ENCODE assay signal across 8 cellular contexts in the genomic region with DNA sequence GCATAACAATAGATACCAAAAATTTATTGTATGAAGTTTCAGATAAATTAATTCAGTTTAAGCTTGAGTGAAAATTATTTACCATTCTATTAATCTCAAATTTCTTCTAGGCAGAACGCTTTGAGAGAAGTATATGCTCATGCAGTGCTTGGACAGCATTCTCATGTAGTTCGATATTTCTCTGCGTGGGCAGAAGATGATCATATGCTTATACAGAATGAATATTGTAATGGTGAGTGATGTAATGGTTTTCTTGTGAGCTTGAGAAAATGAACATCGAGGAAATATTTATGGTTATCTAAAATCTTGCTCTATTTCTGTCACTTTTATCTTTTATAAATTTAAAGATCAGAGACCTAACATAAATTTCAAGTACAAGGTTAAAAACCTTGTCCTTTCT. TPM values are rescaled to one million over a fixed set of nuclear protein-coding genes. Genes with fewer than 3 reads are reported as not detected.
DNase-seq lines count a peak whose midpoint lies in the region; ATAC-seq and TF ChIP-seq lines count a peak whose summit lies in the region.

No MANE protein-coding gene starts in this region.

- peak overlapping the region; percentile 94 for H3K4me3 Mint-ChIP-seq in activated CD4-positive, alpha-beta T cell treated with anti-CD3 and anti-CD28 coated beads for 36 hours
- H3K4me3 Mint-ChIP-seq in activated CD4-positive, alpha-beta memory T cell treated with anti-CD3 and anti-CD28 coated beads, Interleukin-2, amount 10 ng/mL, durations not matched to agents 7 days and 5 days, result peak overlapping the region; percentile 98

- no peak for TF ChIP-seq EP300 in stomach (IDR thresholded peaks at IDR 0.05)

- intact Hi-C loops in activated CD4-positive, alpha-beta T cell treated with anti-CD3 and anti-CD28 coated beads for 36 hours (cut with DNase I, micrococcal nuclease), result no loop called here
- intact Hi-C loops in stomach (cut with DNase I; ENCODE audit: low total_unique reads), result no loop called here

- peaks cover 3% of the 10 kb centered on the region for H3K27me3 Mint-ChIP-seq in activated CD4-positive, alpha-beta T cell treated with anti-CD3 and anti-CD28 coated beads for 36 hours
- no peaks in the 10 kb centered on the region for H3K27me3 Mint-ChIP-seq in activated CD4-positive, alpha-beta memory T cell treated with anti-CD3 and anti-CD28 coated beads, Interleukin-2, amount 10 ng/mL, durations not matched to agents 7 days and 5 days

- peaks cover 66% of the 10 kb centered on the region for H3K36me3 Mint-ChIP-seq in activated CD4-positive, alpha-beta T cell treated with anti-CD3 and anti-CD28 coated beads for 36 hours (ENCODE audit: low read depth)
- H3K36me3 Mint-ChIP-seq in activated CD4-positive, alpha-beta memory T cell treated with anti-CD3 and anti-CD28 coated beads, Interleukin-2, amount 10 ng/mL, durations not matched to agents 7 days and 5 days (ENCODE audit: low read depth), result peaks cover 66% of the 10 kb centered on the region

- H3K4me1 ChIP-seq in foreskin keratinocyte (peaks cover 23% of the 10 kb centered on the region), stomach (peaks cover 0 to 55% (median 28%) of the 10 kb centered on the region in 4 donors)

- peaks cover 31% of the 10 kb centered on the region for H3K4me1 Mint-ChIP-seq in activated CD4-positive, alpha-beta T cell treated with anti-CD3 and anti-CD28 coated beads for 36 hours
- H3K4me1 Mint-ChIP-seq in activated CD4-positive, alpha-beta memory T cell treated with anti-CD3 and anti-CD28 coated beads, Interleukin-2, amount 10 ng/mL, durations not matched to agents 7 days and 5 days, result peaks cover 48% of the 10 kb centered on the region

- H3K27ac ChIP-seq in foreskin keratinocyte (peak overlapping the region; percentile 96), stomach (peak overlapping the region in 4 of 5 donors; percentile 57 to 98 (median 96))

- no peak for ATAC-seq in activated CD4-positive, alpha-beta T cell treated with anti-CD3 and anti-CD28 coated beads for 36 hours
- ATAC-seq in foreskin keratinocyte (no peak), GM18873 (IDR thresholded peaks at IDR 0.05; ENCODE audit: low FRiP score, unreplicated experiment) (no peak), HG03159 (IDR thresholded peaks at IDR 0.05; ENCODE audit: unreplicated experiment) (no peak)

- H3K9me3 Mint-ChIP-seq in activated CD4-positive, alpha-beta T cell treated with anti-CD3 and anti-CD28 coated beads for 36 hours (ENCODE audit: low read depth), result no peaks in the 10 kb centered on the region
- H3K9me3 Mint-ChIP-seq in activated CD4-positive, alpha-beta memory T cell treated with anti-CD3 and anti-CD28 coated beads, Interleukin-2, amount 10 ng/mL, durations not matched to agents 7 days and 5 days, result no peaks in the 10 kb centered on the region

- H3K27me3 ChIP-seq in foreskin keratinocyte (no peaks in the 10 kb centered on the region), stomach (no peaks in the 10 kb centered on the region)

- POLR2A ChIA-PET in activated CD4-positive, alpha-beta T cell treated with anti-CD3 and anti-CD28 coated beads for 36 hours (lab: Charles Lee), result interaction anchor here (0.6 to 1.3 kb wide), 2 partner anchors 24 to 162 kb away, joined by 8 to 10 read pairs; no protein-coding TSS in a partner anchor
- POLR2A ChIA-PET in activated CD4-positive, alpha-beta memory T cell treated with anti-CD3 and anti-CD28 coated beads, Interleukin-2, amount 10 ng/mL, durations not matched to agents 7 days and 5 days (lab: Charles Lee), result interaction anchor here (1.0 to 6.0 kb wide), 12 partner anchors 7 to 1231 kb away, joined by 3 to 85 read pairs (median 10); partner anchors contain the start of genes IPO7, RPL27A, TRIM66 and ZNF143

- TF ChIP-seq POLR2A in stomach (IDR thresholded peaks at IDR 0.05), result no peak

- H3K9me3 ChIP-seq in stomach, result no peaks in the 10 kb centered on the region

- peaks cover 4 to 45% (median 32%) of the 10 kb centered on the region in 4 donors for H3K36me3 ChIP-seq in stomach

- no peak overlapping the region for H3K27ac Mint-ChIP-seq in activated CD4-positive, alpha-beta T cell treated with anti-CD3 and anti-CD28 coated beads for 36 hours
- peak overlapping the region; percentile 83 for H3K27ac Mint-ChIP-seq in activated CD4-positive, alpha-beta memory T cell treated with anti-CD3 and anti-CD28 coated beads, Interleukin-2, amount 10 ng/mL, durations not matched to agents 7 days and 5 days

- WGBS in stomach, 5 donors, result 40 to 58% (median 53%) methylated on average over 4 of the region's 4 CpGs

- peak overlapping the region; percentile 74 to 96 (median 83) for H3K4me3 ChIP-seq in stomach

- no peak for DNase-seq in activated CD4-positive, alpha-beta T cell treated with anti-CD3 and anti-CD28 coated beads for 36 hours
- DNase-seq in activated CD4-positive, alpha-beta T cell treated with anti-CD3 and anti-CD28 coated beads for 4 hours, result no peak
- no peak for DNase-seq in activated CD4-positive, alpha-beta memory T cell treated with anti-CD3 and anti-CD28 coated beads, Interleukin-2, amount 10 ng/mL, durations not matched to agents 7 days and 5 days
- DNase-seq in foreskin keratinocyte (peak in 1 of 2 donors; percentile 54), stomach (no peak), kidney glomerular epithelial cell (lab: John Stamatoyannopoulos, UW) (no peak)

- CTCF ChIA-PET in activated CD4-positive, alpha-beta T cell treated with anti-CD3 and anti-CD28 coated beads for 36 hours (lab: Charles Lee), result interaction anchor here (0.5 to 5.5 kb wide), 7 partner anchors 36 to 392 kb away, joined by 3 to 37 read pairs (median 4); no protein-coding TSS in a partner anchor
- CTCF ChIA-PET in activated CD4-positive, alpha-beta memory T cell treated with anti-CD3 and anti-CD28 coated beads, Interleukin-2, amount 10 ng/mL, durations not matched to agents 7 days and 5 days (lab: Charles Lee), result interaction anchor here (0.8 to 3.6 kb wide), 13 partner anchors 7 to 171 kb away, joined by 3 to 43 read pairs (median 5); no protein-coding TSS in a partner anchor

- no peak for TF ChIP-seq CTCF in foreskin keratinocyte (conservative IDR thresholded peaks at IDR 0.05)
- TF ChIP-seq CTCF in stomach (IDR thresholded peaks at IDR 0.05), result no peak

RNA-seq across cellular contexts. Expression of gene WEE1, which starts 3.6 kb away (rescaled TPM):
- total RNA-seq in activated CD4-positive, alpha-beta T cell treated with anti-CD3 and anti-CD28 coated beads for 36 hours, result 10 to 100 TPM; 44.8 to 46.5 TPM
- total RNA-seq in activated CD4-positive, alpha-beta memory T cell treated with anti-CD3 and anti-CD28 coated beads, Interleukin-2, amount 10 ng/mL, durations not matched to agents 7 days and 5 days, result 10 to 100 TPM; 62.8 to 64.1 TPM
- total RNA-seq in foreskin keratinocyte (39.6 and 43.6 TPM in 2 replicates), stomach (10 to 100 TPM; 11.7 to 79.1 (median 29.6) TPM)
- polyA plus RNA-seq in foreskin keratinocyte (10.3 and 14.2 TPM in 2 replicates), stomach (10 to 100 TPM in 2 of 3 donors, 1 to 10 TPM in 1; 5.0 to 29.8 (median 12.9) TPM)
